In genomic region chr20:25282796-25283195, GRCh38 we compare ENCODE assay signal across 12 cellular contexts. TPM values are rescaled to one million over a fixed set of nuclear protein-coding genes. Genes with fewer than 3 reads are reported as not detected.
DNase-seq lines count a peak whose midpoint lies in the region; ATAC-seq and TF ChIP-seq lines count a peak whose summit lies in the region.
"Had no signal": no experiment of that assay in that cellular context is flagged by ENCODE, and none has a peak within 500 bp of the region (broad histone marks: within the 10 kb centered on the region; RNA-seq: fewer than 3 reads in every experiment).

No MANE protein-coding gene starts in this region.

- H4K20me1 ChIP-seq in H9 (ENCODE audit: control insufficient read depth, insufficient read depth, insufficient read length): no peaks in the 10 kb centered on the region

- no peak overlapping the region for H4K5ac ChIP-seq in H9 (ENCODE audit: insufficient read length, low read depth, low read length)

- TF ChIP-seq CTCF in C4-2B (conservative IDR thresholded peaks at IDR 0.05): no peak
- no peak for TF ChIP-seq CTCF in H9 (conservative IDR thresholded peaks at IDR 0.05)
- TF ChIP-seq CTCF in ascending aorta (IDR thresholded peaks at IDR 0.05): no peak
- no peak for TF ChIP-seq CTCF in neural crest cell (conservative IDR thresholded peaks at IDR 0.05)
- no peak for TF ChIP-seq CTCF in foreskin fibroblast (IDR thresholded peaks at IDR 0.05; ENCODE audit: low read depth, low read length)
- no peak for TF ChIP-seq CTCF in GM10248 (IDR thresholded peaks at IDR 0.05; ENCODE audit: control extremely low read depth, extremely low read depth, low read depth, missing control alignments)

- CTCF ChIA-PET in GM10248 (lab: Yijun Ruan, JAX): interaction anchor here (1.5 kb wide), 1 partner anchor 116 kb away, joined by 4 read pairs; no protein-coding TSS in a partner anchor

- no peak overlapping the region for H2BK12ac ChIP-seq in H9 (ENCODE audit: insufficient read length, low read depth, low read length)

- H3K9me3 ChIP-seq in H9 (ENCODE audit: control insufficient read depth, low read depth, low read length) (no peaks in the 10 kb centered on the region), ascending aorta (no peaks in the 10 kb centered on the region)

- H3T11ph ChIP-seq in H9 (ENCODE audit: low read length): no peak overlapping the region

- no peaks in the 10 kb centered on the region for H3K4me1 ChIP-seq in H9 (ENCODE audit: insufficient read depth, low read length)
- no peaks in the 10 kb centered on the region for H3K4me1 ChIP-seq in ascending aorta

- H3K56ac ChIP-seq in H9 (ENCODE audit: insufficient read length, low read depth, low read length): no peak overlapping the region

- ATAC-seq in GM18502 (IDR thresholded peaks at IDR 0.05; ENCODE audit: poor library complexity, unreplicated experiment): no peak

- no peaks in the 10 kb centered on the region for H3K23me2 ChIP-seq in H9 (ENCODE audit: insufficient read length, low read depth, low read length, poor library complexity, severe bottlenecking)

- peaks cover 0 to 4% of the 10 kb centered on the region in 2 experiments; a peak in 1 of 4 replicates for H3K4me1 Mint-ChIP-seq in H9
- H3K4me1 Mint-ChIP-seq in neural crest cell: no peaks in the 10 kb centered on the region

- H3K27ac Mint-ChIP-seq in H9: peak overlapping the region in 2 of 3 experiments; percentile 86 to 89; a peak in 4 of 7 replicates
- peak overlapping the region; percentile 19 for H3K27ac Mint-ChIP-seq in neural crest cell (ENCODE audit: unreplicated experiment)

- no peaks in the 10 kb centered on the region for H3K9me3 Mint-ChIP-seq in H9
- no peaks in the 10 kb centered on the region for H3K9me3 Mint-ChIP-seq in neural crest cell

- H3K9ac ChIP-seq in H9 (ENCODE audit: extremely low read depth, insufficient read length, low read length): no peak overlapping the region

- H2BK15ac ChIP-seq in H9 (ENCODE audit: low read depth, low read length): no peak overlapping the region

- intact Hi-C loops in ascending aorta (cut with DNase I): no loop called here

- H3K79me1 ChIP-seq in H9 (ENCODE audit: insufficient read depth, low read depth, low read length, poor library complexity, severe bottlenecking): no peaks in the 10 kb centered on the region

- no peak overlapping the region for H3K14ac ChIP-seq in H9 (ENCODE audit: insufficient read depth, low read length)

- H3K36me3 ChIP-seq in ascending aorta: peaks cover 98 to 100% of the 10 kb centered on the region in 2 donors

- no peak overlapping the region for H3K4me3 Mint-ChIP-seq in H9
- H3K4me3 Mint-ChIP-seq in neural crest cell: no peak overlapping the region

- H3K23ac ChIP-seq in H9 (ENCODE audit: insufficient read length, low read depth, low read length): no peak overlapping the region

- no peak overlapping the region for H2BK120ac ChIP-seq in H9 (ENCODE audit: low read depth, low read length, poor library complexity, severe bottlenecking)

- no peak overlapping the region for H3K4ac ChIP-seq in H9 (ENCODE audit: low read depth, low read length)

- H2AK5ac ChIP-seq in H9 (ENCODE audit: insufficient read length, low read length): no peak overlapping the region

- H3K27me3 Mint-ChIP-seq in H9 (ENCODE audit: low read depth) (no peaks in the 10 kb centered on the region), neural crest cell (ENCODE audit: low read depth) (no peaks in the 10 kb centered on the region)

- H4K91ac ChIP-seq in H9 (ENCODE audit: insufficient read length, low read depth, low read length): no peak overlapping the region

- H3K4me3 ChIP-seq in ascending aorta (no peak overlapping the region), foreskin fibroblast (ENCODE audit: low read depth in 1 of 2, low read length in 2 of 2) (no peak overlapping the region)
- H3K4me3 ChIP-seq: cardiac muscle cell had no signal

- H4K8ac ChIP-seq in H9 (replicated peaks; ENCODE audit: insufficient read length, low read depth, low read length): no peak overlapping the region

- H3K79me2 ChIP-seq in H9 (ENCODE audit: insufficient read depth, low read length): no peaks in the 10 kb centered on the region

- H3K18ac ChIP-seq in H9 (ENCODE audit: insufficient read length, low read depth, low read length): no peak overlapping the region

- POLR2A ChIA-PET in GM10248 (lab: Yijun Ruan, JAX): no interaction called here

- peaks cover 27 to 66% (median 55%) of the 10 kb centered on the region in 3 experiments for H3K36me3 Mint-ChIP-seq in H9 (ENCODE audit: insufficient read depth in 1 of 3, low read depth in 3 of 3)
- H3K36me3 Mint-ChIP-seq in neural crest cell (ENCODE audit: low read depth): peaks cover 18% of the 10 kb centered on the region

- no CpG with 5 or more reads among the region's 11 CpGs for WGBS in H9 (ENCODE audit: extremely low coverage, insufficient read length, low lambda C conversion rate)

- DNase-seq in H9 (no peak), ascending aorta (ENCODE audit: low spot score in 2 of 2) (peak; percentile 4 to 60), neural crest cell (ENCODE audit: low read depth, low spot score) (no peak), foreskin fibroblast (no peak), GM10248 (ENCODE audit: extremely low spot score) (no peak)
- no peak for DNase-seq in effector CD4-positive, alpha-beta T cell
- DNase-seq: Kasumi-1; NCI-H1694; stimulated activated CD4-positive, alpha-beta T cell treated with anti-CD3 and anti-CD28 coated beads, Interleukin-4, amount 100 ng/mL, for 24 hours had no signal

- no peak overlapping the region for H2BK5ac ChIP-seq in H9 (ENCODE audit: insufficient read length, low read length)

- no peaks in the 10 kb centered on the region for H3K27me3 ChIP-seq in H9 (ENCODE audit: insufficient read depth, low read length)
- no peaks in the 10 kb centered on the region for H3K27me3 ChIP-seq in ascending aorta
- H3K27me3 ChIP-seq: cardiac muscle cell had no signal

- no peak overlapping the region for H2BK20ac ChIP-seq in H9 (ENCODE audit: low read depth, low read length, poor library complexity, severe bottlenecking)

- H3K27ac ChIP-seq in C4-2B: peak overlapping the region; percentile 86
- H3K27ac ChIP-seq in H9 (ENCODE audit: insufficient read length, low read depth, low read length): no peak overlapping the region
- no peak overlapping the region for H3K27ac ChIP-seq in ascending aorta
- H3K27ac ChIP-seq: cardiac muscle cell had no signal

- H3K4me2 ChIP-seq in H9 (ENCODE audit: insufficient read depth, insufficient read length, low read length): no peak overlapping the region

- H2AFZ ChIP-seq in H9 (ENCODE audit: low read length): no peak overlapping the region

RNA-seq across cellular contexts. Expression of gene PYGB, which starts 34.9 kb away (rescaled TPM):
- total RNA-seq in H9 (2021) (46.9 TPM in 2 replicates), ascending aorta (125 TPM), neural crest cell (71.1 and 77.1 TPM in 2 replicates)

Comparison
In these comparisons a context has a peak if more than half of its experiments do, and no peak if none do; other contexts are left out.
1. DNase-seq: peak in ascending aorta (2 of 2); none in H9 (single experiment), neural crest cell (single experiment), foreskin fibroblast (0 of 2), GM10248 (single experiment) and effector CD4-positive, alpha-beta T cell (single experiment).